ENCODE assay signal across 1 cellular context in genomic region chr5:156647034-156647451, GRCh38.
TF ChIP-seq lines count a peak whose summit lies in the region.

No MANE protein-coding gene starts in this region.

TF ChIP-seq in WTC11, 78 proteins besides CTCF, POLR2A, EP300 and RAD21 (continued from another document):
- no peak for TF ChIP-seq ZNF512 (CRISPR knock-in tag; IDR thresholded peaks at IDR 0.05; ENCODE audit: borderline replicate concordance)
- no peak for TF ChIP-seq ZNF317 (CRISPR knock-in tag; IDR thresholded peaks at IDR 0.05; ENCODE audit: borderline replicate concordance, low read depth)
- TF ChIP-seq ATF1 (CRISPR knock-in tag; IDR thresholded peaks at IDR 0.05) = no peak
- no peak for TF ChIP-seq ZSCAN18 (CRISPR knock-in tag; IDR thresholded peaks at IDR 0.05)
- no peak for TF ChIP-seq ESRRA (CRISPR knock-in tag; IDR thresholded peaks at IDR 0.05; ENCODE audit: borderline replicate concordance)
- no peak for TF ChIP-seq MYBL2 (CRISPR knock-in tag; IDR thresholded peaks at IDR 0.05)
- no peak for TF ChIP-seq ELF4 (CRISPR knock-in tag; IDR thresholded peaks at IDR 0.05; ENCODE audit: low read depth)
- TF ChIP-seq ZNF281 (CRISPR knock-in tag; IDR thresholded peaks at IDR 0.05) = no peak
- no peak for TF ChIP-seq PRRX2 (CRISPR knock-in tag; IDR thresholded peaks at IDR 0.05)
